Comparison of ENCODE assay signal across 1 cellular context in genomic region chr11:10913075-10913474, GRCh38.
TF ChIP-seq lines count a peak whose summit lies in the region.

No MANE protein-coding gene starts in this region.

TF ChIP-seq in H1, 55 proteins besides CTCF, POLR2A, EP300 and RAD21 (continued from another document):
- no peak for TF ChIP-seq FOSL1 (IDR thresholded peaks at IDR 0.05; ENCODE audit: insufficient read depth, low read depth, low read length)
- no peak for TF ChIP-seq ZNF274 (IDR thresholded peaks at IDR 0.05; ENCODE audit: borderline replicate concordance, extremely low read depth, low read length)
- no peak for TF ChIP-seq NRF1 (IDR thresholded peaks at IDR 0.05; ENCODE audit: low read depth, low read length)
- no peak for TF ChIP-seq SIX5 (IDR thresholded peaks at IDR 0.05; ENCODE audit: low read depth, low read length)
- no peak for TF ChIP-seq PHF8 (conservative IDR thresholded peaks at IDR 0.05; ENCODE audit: low read depth, low read length)
